In the genomic region with DNA sequence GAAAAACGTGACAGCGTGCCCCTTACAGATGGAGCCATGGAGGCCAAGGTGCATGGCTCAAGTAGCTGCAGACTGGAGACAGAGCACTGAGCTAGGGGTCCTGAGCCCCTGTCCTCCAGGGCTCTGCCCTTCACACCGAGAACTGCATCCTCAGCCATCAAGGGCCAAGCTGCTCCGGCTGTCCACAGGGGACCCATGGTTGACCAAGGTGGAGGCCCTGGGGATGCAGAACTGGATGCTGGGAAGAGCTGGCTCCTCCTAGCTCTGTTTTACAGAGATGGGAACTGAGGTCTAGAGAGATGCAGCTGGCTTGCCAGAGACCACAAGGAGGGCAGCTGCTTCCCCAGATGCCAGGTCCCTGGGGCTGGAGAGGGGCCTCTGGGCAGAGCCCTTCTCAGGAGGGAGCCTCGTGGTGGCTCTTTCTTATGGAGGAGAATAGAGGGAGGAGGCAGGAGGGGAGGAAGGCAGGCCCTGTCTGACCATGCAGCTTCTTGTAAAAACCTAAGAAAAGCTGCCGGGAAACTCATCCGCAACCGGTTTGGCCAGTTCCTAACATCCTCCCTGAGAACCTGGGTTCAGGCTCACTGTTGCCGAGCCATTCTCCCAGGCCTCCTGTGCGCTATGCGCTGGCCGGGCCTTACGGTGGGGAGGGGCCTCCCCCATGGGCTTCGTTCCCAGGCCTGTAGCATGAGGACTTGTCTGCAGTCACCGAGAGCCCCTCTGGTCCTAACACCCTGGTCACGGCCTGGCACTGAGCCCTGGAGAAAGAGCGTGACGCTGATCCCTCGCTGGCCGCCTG, we compare ENCODE assay signal across 1 cellular context.
TF ChIP-seq lines count a peak whose summit lies in the region.

No MANE protein-coding gene starts in this region.

TF ChIP-seq in GM23338, 12 proteins besides CTCF, POLR2A, EP300 and RAD21 (continued from another document):
- TF ChIP-seq ZNF462 (CRISPR knock-in tag; IDR thresholded peaks at IDR 0.05), result no peak
- no peak for TF ChIP-seq EZH2phosphoT487 (IDR thresholded peaks at IDR 0.05; ENCODE audit: unreplicated experiment)
- TF ChIP-seq JUNB (IDR thresholded peaks at IDR 0.05; ENCODE audit: unreplicated experiment), result no peak
- no peak for TF ChIP-seq STAT1 (IDR thresholded peaks at IDR 0.05; ENCODE audit: unreplicated experiment)
- no peak for TF ChIP-seq REST (IDR thresholded peaks at IDR 0.05; ENCODE audit: unreplicated experiment)
- TF ChIP-seq CREB1 (CRISPR knock-in tag; IDR thresholded peaks at IDR 0.05; ENCODE audit: low read depth), result no peak
